Comparison of ENCODE assay signal across 8 cellular contexts in genomic region chr20:20711413-20711812, GRCh38. TPM values are rescaled to one million over a fixed set of nuclear protein-coding genes. Genes with fewer than 3 reads are reported as not detected.
DNase-seq lines count a peak whose midpoint lies in the region; ATAC-seq and TF ChIP-seq lines count a peak whose summit lies in the region.

No MANE protein-coding gene starts in this region.

- DNase-seq in CD14-positive monocyte (ENCODE audit: low spot score) (no peak), HT-29 (ENCODE audit: low spot score) (peak; percentile 43), iPS DF 6.9 (ENCODE audit: low read depth, low spot score) (no peak), NCI-H1436 treated with DMSO at 0.1 percent for 48 hours (lab: John Stamatoyannopoulos, UW) (no peak)
- DNase-seq in activated T-cell treated with anti-CD3 and anti-CD28 coated beads, Interleukin-2, amount 50 U/mL, for 24 hours = no peak
- peak; percentile 37 for DNase-seq in stimulated activated CD8-positive, alpha-beta memory T cell treated with anti-CD3 and anti-CD28 coated beads, Interleukin-4, amount 100 ng/mL, for 48 hours

- H3K4me3 ChIP-seq in iPS DF 6.9 (ENCODE audit: low read length) = peak overlapping the region; percentile 8; the same call in 1 of the 2 replicates

- peak overlapping the region; percentile 86 to 89 for H3K4me3 Mint-ChIP-seq in CD14-positive monocyte
- H3K4me3 Mint-ChIP-seq in activated T-cell treated with anti-CD3 and anti-CD28 coated beads, Interleukin-2, amount 50 U/mL, for 24 hours = peak overlapping the region; percentile 86

- peaks cover 0 to 3% (median 0%) of the 10 kb centered on the region in 3 donors for H3K27me3 Mint-ChIP-seq in CD14-positive monocyte (ENCODE audit: low read depth in 3 of 3)
- no peaks in the 10 kb centered on the region for H3K27me3 Mint-ChIP-seq in activated T-cell treated with anti-CD3 and anti-CD28 coated beads, Interleukin-2, amount 50 U/mL, for 24 hours

- WGBS in iPS DF 6.9 (ENCODE audit: insufficient coverage, insufficient read length) = no CpG with 5 or more reads among the region's 3 CpGs

- TF ChIP-seq CTCF in CD14-positive monocyte (IDR thresholded peaks at IDR 0.05) = no peak

- no peaks in the 10 kb centered on the region for H3K4me1 ChIP-seq in iPS DF 6.9 (ENCODE audit: control insufficient read depth, insufficient read depth, low read length)

- H3K36me3 ChIP-seq in iPS DF 6.9 (ENCODE audit: control insufficient read depth, insufficient read depth, low read length) = no peaks in the 10 kb centered on the region

- H3K36me3 Mint-ChIP-seq in CD14-positive monocyte = peaks cover 4 to 11% of the 10 kb centered on the region in 2 donors
- H3K36me3 Mint-ChIP-seq in activated T-cell treated with anti-CD3 and anti-CD28 coated beads, Interleukin-2, amount 50 U/mL, for 24 hours (ENCODE audit: low read depth) = peaks cover 15% of the 10 kb centered on the region

- no peak overlapping the region for H3K27ac ChIP-seq in iPS DF 6.9 (ENCODE audit: low read length)

- peak overlapping the region; percentile 72 to 90 (median 83) for H3K27ac Mint-ChIP-seq in CD14-positive monocyte
- peak overlapping the region; percentile 89 for H3K27ac Mint-ChIP-seq in activated T-cell treated with anti-CD3 and anti-CD28 coated beads, Interleukin-2, amount 50 U/mL, for 24 hours

- H3K9me3 Mint-ChIP-seq in CD14-positive monocyte = peaks cover 0 to 3% (median 0%) of the 10 kb centered on the region in 7 donors
- peaks cover 2% of the 10 kb centered on the region for H3K9me3 Mint-ChIP-seq in activated T-cell treated with anti-CD3 and anti-CD28 coated beads, Interleukin-2, amount 50 U/mL, for 24 hours

- H3K9me3 ChIP-seq in iPS DF 6.9 (ENCODE audit: control insufficient read depth, insufficient read depth, low read length) = no peaks in the 10 kb centered on the region

- H3K27me3 ChIP-seq in iPS DF 6.9 (ENCODE audit: control insufficient read depth, insufficient read depth, low read length) = no peaks in the 10 kb centered on the region

- intact Hi-C loops in CD14-positive monocyte (cut with micrococcal nuclease) = loop anchor here in 1 of 2 donors (10.0 kb wide), 2 partner anchors 113 to 593 kb away; partner anchors contain the start of gene XRN2

- no peak for ATAC-seq in GM21390 (IDR thresholded peaks at IDR 0.05; ENCODE audit: unreplicated experiment)
- no peak for ATAC-seq in GM21447 (IDR thresholded peaks at IDR 0.05; ENCODE audit: unreplicated experiment)

- peaks cover 54% of the 10 kb centered on the region for H3K4me1 Mint-ChIP-seq in CD14-positive monocyte
- H3K4me1 Mint-ChIP-seq in activated T-cell treated with anti-CD3 and anti-CD28 coated beads, Interleukin-2, amount 50 U/mL, for 24 hours (ENCODE audit: low read depth) = peaks cover 44% of the 10 kb centered on the region

RNA-seq across cellular contexts. Expression of gene RALGAPA2, which starts 1.0 kb away (rescaled TPM):
- polyA plus RNA-seq in CD14-positive monocyte = 1 to 10 TPM; 6.2 to 8.9 TPM
- total RNA-seq in HT-29 (2014; rRNA removed; shearing (Covaris generic)) = 18.2 and 20.1 TPM in 2 replicates

Comparison
In these comparisons a context has a peak if more than half of its experiments do, and no peak if none do; other contexts are left out.
1. DNase-seq: peak in HT-29 (single experiment) and stimulated activated CD8-positive, alpha-beta memory T cell treated with anti-CD3 and anti-CD28 coated beads, Interleukin-4, amount 100 ng/mL, for 48 hours (single experiment); none in CD14-positive monocyte (single experiment), activated T-cell treated with anti-CD3 and anti-CD28 coated beads, Interleukin-2, amount 50 U/mL, for 24 hours (single experiment), iPS DF 6.9 (single experiment) and NCI-H1436 treated with DMSO at 0.1 percent for 48 hours (single experiment).